ENCODE assay signal across 8 cellular contexts in the genomic region with DNA sequence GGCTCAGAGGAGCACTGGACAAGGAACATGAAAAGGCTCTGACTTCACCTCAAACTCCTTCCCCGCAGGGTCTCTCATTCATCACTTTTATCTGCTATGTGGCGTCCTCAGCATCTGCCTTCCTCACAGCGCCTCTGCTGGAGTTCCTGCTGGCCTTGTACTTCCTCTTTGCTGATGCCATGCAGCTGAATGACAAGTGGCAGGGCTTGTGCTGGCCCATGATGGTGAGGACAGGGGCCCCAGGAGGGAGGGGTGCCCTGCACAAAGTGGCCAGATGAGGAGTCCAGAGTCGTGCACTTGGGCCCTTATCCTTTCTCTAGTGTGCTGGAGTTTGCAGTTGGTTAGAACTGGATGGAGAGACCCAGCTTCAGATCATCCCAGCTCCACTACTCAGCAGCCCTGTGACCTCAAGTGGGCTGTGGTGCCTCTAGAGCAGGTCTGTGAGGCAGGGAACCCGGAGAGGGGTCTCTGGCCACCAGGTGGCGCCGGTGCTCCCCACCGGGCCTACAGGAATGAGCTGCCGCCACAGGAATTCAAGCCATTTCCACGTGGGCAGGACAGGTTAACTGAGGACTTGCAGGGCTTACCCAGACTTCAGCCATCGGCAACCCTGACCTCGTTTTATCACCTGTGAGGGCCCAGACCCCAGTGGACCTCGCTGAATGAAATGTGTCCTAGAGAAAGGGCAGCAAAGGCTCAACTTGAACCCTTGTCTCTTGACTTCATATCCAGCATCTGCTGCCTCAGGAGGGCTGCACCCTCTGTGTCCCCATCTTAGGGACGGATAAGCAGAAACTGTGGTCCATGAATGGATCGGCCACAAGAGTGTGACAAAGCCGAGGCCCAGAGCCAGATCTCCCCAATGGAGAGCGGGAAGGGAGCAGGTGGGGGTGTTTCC. TPM values are rescaled to one million over a fixed set of nuclear protein-coding genes. Genes with fewer than 3 reads are reported as not detected.
DNase-seq lines count a peak whose midpoint lies in the region; ATAC-seq, FAIRE-seq and TF ChIP-seq lines count a peak whose summit lies in the region.

No MANE protein-coding gene starts in this region.

- H3K4me1 Mint-ChIP-seq in activated naive CD8-positive, alpha-beta T cell treated with anti-CD3 and anti-CD28 coated beads for 36 hours: peaks cover 28% of the 10 kb centered on the region

- ATAC-seq in GM19438 (IDR thresholded peaks at IDR 0.05; ENCODE audit: low read depth, unreplicated experiment): peak; percentile 38

- no peak for TF ChIP-seq POLR2A in prostate gland (IDR thresholded peaks at IDR 0.05)

- H3K4me3 ChIP-seq in BE2C (ENCODE audit: low read depth, low read length) (no peak overlapping the region), SU-DHL-6 (ENCODE audit: insufficient read depth, low read length, poor library complexity, severe bottlenecking) (no peak overlapping the region), prostate gland (no peak overlapping the region)

- H3K27me3 Mint-ChIP-seq in activated naive CD8-positive, alpha-beta T cell treated with anti-CD3 and anti-CD28 coated beads for 36 hours: no peaks in the 10 kb centered on the region

- no peaks in the 10 kb centered on the region for H4K20me1 ChIP-seq in SU-DHL-6 (ENCODE audit: low read depth, low read length)

- H3K79me2 ChIP-seq in SU-DHL-6 (ENCODE audit: insufficient read depth, low read length): no peaks in the 10 kb centered on the region

- DNase-seq in BE2C (peak; percentile 93), M059J (ENCODE audit: low read depth) (peak; percentile 91), cardiac septum (ENCODE audit: low spot score) (peak; percentile 92), prostate gland (ENCODE audit: low spot score) (peak; percentile 90), urothelium cell line (ENCODE audit: low spot score) (peak; percentile 95)
- DNase-seq in activated naive CD8-positive, alpha-beta T cell treated with anti-CD3 and anti-CD28 coated beads for 36 hours: peak; percentile 85

- peak; percentile 97 for TF ChIP-seq CTCF in BE2C (IDR thresholded peaks at IDR 0.05; ENCODE audit: low read depth, low read length)
- peak; percentile 93 for TF ChIP-seq CTCF in SU-DHL-6 (IDR thresholded peaks at IDR 0.05; ENCODE audit: insufficient read depth, low read length, poor library complexity, severe bottlenecking)
- peak; percentile 86 to 92 (median 90) for TF ChIP-seq CTCF in prostate gland (IDR thresholded peaks at IDR 0.05)

- H3K36me3 Mint-ChIP-seq in activated naive CD8-positive, alpha-beta T cell treated with anti-CD3 and anti-CD28 coated beads for 36 hours: peaks cover 3% of the 10 kb centered on the region

- intact Hi-C loops in cardiac septum (cut with DNase I) (loop anchor here (5.0 kb wide), 1 partner anchor 89 kb away; the partner anchor contains the start of gene CMTM4), prostate gland (cut with DNase I) (loop anchor here (5.0 kb wide), 1 partner anchor 144 kb away; the partner anchor contains the start of gene DYNC1LI2)

- H3K27me3 ChIP-seq in BE2C (no peaks in the 10 kb centered on the region), SU-DHL-6 (ENCODE audit: low read length) (no peaks in the 10 kb centered on the region), prostate gland (replicated peaks; ENCODE audit: insufficient read depth) (no peaks in the 10 kb centered on the region)

- peak; percentile 50 for FAIRE-seq in urothelium cell line (lab: Jason Lieb, UNC)

- H3K9ac ChIP-seq in SU-DHL-6 (ENCODE audit: low read length): no peak overlapping the region

- H3K36me3 ChIP-seq in BE2C (peaks cover 22% of the 10 kb centered on the region), SU-DHL-6 (ENCODE audit: low read length) (no peaks in the 10 kb centered on the region), prostate gland (peaks cover 7 to 9% of the 10 kb centered on the region in 2 donors)

- H3K9me3 Mint-ChIP-seq in activated naive CD8-positive, alpha-beta T cell treated with anti-CD3 and anti-CD28 coated beads for 36 hours: no peaks in the 10 kb centered on the region

- H3K9me3 ChIP-seq in BE2C: no peaks in the 10 kb centered on the region
- H3K9me3 ChIP-seq in SU-DHL-6 (ENCODE audit: insufficient read depth, low read length): no peaks in the 10 kb centered on the region
- no peaks in the 10 kb centered on the region for H3K9me3 ChIP-seq in prostate gland

- no peak overlapping the region for H3K27ac ChIP-seq in SU-DHL-6 (ENCODE audit: low read depth, low read length)
- no peak overlapping the region for H3K27ac ChIP-seq in prostate gland

- H3K4me2 ChIP-seq in SU-DHL-6 (ENCODE audit: low read depth, low read length, poor library complexity, severe bottlenecking): no peak overlapping the region

- H3K4me3 Mint-ChIP-seq in activated naive CD8-positive, alpha-beta T cell treated with anti-CD3 and anti-CD28 coated beads for 36 hours: no peak overlapping the region

- peak overlapping the region; percentile 48 for H3K27ac Mint-ChIP-seq in activated naive CD8-positive, alpha-beta T cell treated with anti-CD3 and anti-CD28 coated beads for 36 hours

- no peak overlapping the region for H2AFZ ChIP-seq in SU-DHL-6 (ENCODE audit: low read depth, low read length, severe bottlenecking)

- no peaks in the 10 kb centered on the region for H3K9me2 ChIP-seq in SU-DHL-6 (replicated peaks; ENCODE audit: insufficient read depth, low read length)

- 34% methylated on average over 17 of the region's 17 CpGs for WGBS in prostate gland

- H3K4me1 ChIP-seq in BE2C (peaks cover 8% of the 10 kb centered on the region; the same call in 1 of the 2 replicates), prostate gland (replicated peaks) (peaks cover 3% of the 10 kb centered on the region)

- no peaks in the 10 kb centered on the region for H3F3A ChIP-seq in SU-DHL-6 (ENCODE audit: insufficient read depth)

RNA-seq across cellular contexts. Expression of gene CMTM3, which starts 4.0 kb away (rescaled TPM):
- polyA plus RNA-seq in BE2C (2012; ENCODE audit: insufficient read depth, insufficient read length, low read depth): 57.2 TPM
- total RNA-seq in M059J (2014; rRNA removed; shearing (Covaris generic)): 28.9 and 33.6 TPM in 2 replicates
- 10 to 100 TPM; 55.1 to 60.5 TPM for total RNA-seq in activated naive CD8-positive, alpha-beta T cell treated with anti-CD3 and anti-CD28 coated beads for 36 hours
- total RNA-seq in cardiac septum (10.4 TPM), prostate gland (100 to 1,000 TPM in 1 of 2 donors, 10 to 100 TPM in 1; 10.7 to 133 TPM)

RNA-seq across cellular contexts. Expression of gene CMTM2, which starts 29.2 kb away (rescaled TPM):
- not detected for polyA plus RNA-seq in BE2C (2012; ENCODE audit: insufficient read depth, insufficient read length, low read depth)
- not detected in 2 replicates for total RNA-seq in M059J (2014; rRNA removed; shearing (Covaris generic))
- not detected for total RNA-seq in activated naive CD8-positive, alpha-beta T cell treated with anti-CD3 and anti-CD28 coated beads for 36 hours
- 1.3 TPM for total RNA-seq in cardiac septum
- 10 to 100 TPM in 1 of 2 donors, not detected in 1; 62.9 TPM for total RNA-seq in prostate gland

RNA-seq across cellular contexts. Expression of gene CMTM1, which starts 42.3 kb away (rescaled TPM):
- 9.5 TPM for polyA plus RNA-seq in BE2C (2012; ENCODE audit: insufficient read depth, insufficient read length, low read depth)
- total RNA-seq in M059J (2014; rRNA removed; shearing (Covaris generic)): 2.1 and 3.8 TPM in 2 replicates
- 1 to 10 TPM; 2.8 to 5.9 TPM for total RNA-seq in activated naive CD8-positive, alpha-beta T cell treated with anti-CD3 and anti-CD28 coated beads for 36 hours
- total RNA-seq in cardiac septum (1.3 TPM), prostate gland (1 to 10 TPM; 1.5 to 2.6 TPM)

RNA-seq across cellular contexts. Expression of gene CKLF, which starts 56.1 kb away (rescaled TPM):
- 24.1 TPM for polyA plus RNA-seq in BE2C (2012; ENCODE audit: insufficient read depth, insufficient read length, low read depth)
- total RNA-seq in M059J (2014; rRNA removed; shearing (Covaris generic)): 145 and 165 TPM in 2 replicates
- 100 to 1,000 TPM in 1 of 2 experiments, 10 to 100 TPM in 1; 93.0 to 103 TPM for total RNA-seq in activated naive CD8-positive, alpha-beta T cell treated with anti-CD3 and anti-CD28 coated beads for 36 hours
- 10.5 TPM for total RNA-seq in cardiac septum
- total RNA-seq in prostate gland: 10 to 100 TPM; 20.5 to 28.3 TPM

RNA-seq across cellular contexts. Expression of gene TK2, which starts 58.6 kb away (rescaled TPM):
- 13.7 TPM for polyA plus RNA-seq in BE2C (2012; ENCODE audit: insufficient read depth, insufficient read length, low read depth)
- total RNA-seq in M059J (2014; rRNA removed; shearing (Covaris generic)): 13.6 and 25.2 TPM in 2 replicates
- 1 to 10 TPM; 5.6 to 6.9 TPM for total RNA-seq in activated naive CD8-positive, alpha-beta T cell treated with anti-CD3 and anti-CD28 coated beads for 36 hours
- total RNA-seq in cardiac septum (23.4 TPM), prostate gland (10 to 100 TPM; 28.1 to 45.9 TPM)
